In genomic region chr14:90198541-90198940, GRCh38 we compare ENCODE assay signal across 24 cellular contexts.
"Had no signal": no experiment of that assay in that cellular context is flagged by ENCODE, and none has a peak within 500 bp of the region (broad histone marks: within the 10 kb centered on the region; RNA-seq: fewer than 3 reads in every experiment).

No MANE protein-coding gene starts in this region.

- DNase-seq: dermis blood vessel endothelial cell; dorsolateral prefrontal cortex; effector CD4-positive, alpha-beta T cell; effector memory CD4-positive, alpha-beta T cell; foreskin keratinocyte; head of caudate nucleus; heart right ventricle; hippocampal formation; left cardiac atrium; left lung; left ventricle myocardium superior; mammary epithelial cell; mesendoderm; midbrain had no signal

- H3K27ac ChIP-seq: coronary artery, dorsolateral prefrontal cortex, esophagus muscularis mucosa, foreskin keratinocyte, gastroesophageal sphincter, heart right ventricle, left lung had no signal

- H3K36me3 ChIP-seq: esophagus muscularis mucosa, gastroesophageal sphincter, heart right ventricle, left lung had no signal

- ATAC-seq: foreskin keratinocyte, gastroesophageal sphincter, heart right ventricle, left cardiac atrium, left lung, left ventricle myocardium superior had no signal

- H3K36me3 Mint-ChIP-seq: memory B cell had no signal

- H3K4me1 Mint-ChIP-seq: memory B cell had no signal

- H3K4me3 ChIP-seq: coronary artery, dorsolateral prefrontal cortex, esophagus muscularis mucosa, gastroesophageal sphincter, heart right ventricle, left lung, lung had no signal

- H3K4me1 ChIP-seq: esophagus muscularis mucosa, foreskin keratinocyte, gastroesophageal sphincter, heart right ventricle, left lung had no signal

- H3K27ac Mint-ChIP-seq: memory B cell had no signal

- H3K4me3 Mint-ChIP-seq: memory B cell had no signal

- FAIRE-seq: colon, endothelial cell of umbilical vein, frontal cortex, islet of Langerhans, keratinocyte had no signal
